ENCODE assay signal across 1 cellular context in the genomic region with DNA sequence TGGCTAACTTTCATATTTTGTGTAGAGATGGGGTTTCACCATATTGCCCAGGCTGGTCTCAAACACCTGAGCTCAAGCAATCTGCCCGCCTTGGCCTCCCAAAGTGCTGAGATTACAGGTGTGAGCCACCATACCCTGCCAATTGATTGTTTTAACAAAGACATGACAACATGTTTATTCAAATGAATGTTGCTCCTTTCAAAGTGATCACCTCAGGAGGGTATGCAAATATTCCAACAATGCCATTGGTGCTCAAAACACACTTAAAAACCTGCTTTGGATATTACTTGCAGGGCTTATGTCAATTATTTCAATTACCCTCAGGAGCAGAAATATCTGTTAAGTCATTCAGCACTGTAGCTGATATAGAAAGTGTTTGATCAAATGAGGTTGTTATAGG.
TF ChIP-seq lines count a peak whose summit lies in the region.

No MANE protein-coding gene starts in this region.

TF ChIP-seq in WTC11, 78 proteins besides CTCF, POLR2A, EP300 and RAD21:
- TF ChIP-seq ZNF396 (CRISPR knock-in tag; IDR thresholded peaks at IDR 0.05; ENCODE audit: borderline replicate concordance) (no peak), ELF4 (CRISPR knock-in tag; IDR thresholded peaks at IDR 0.05; ENCODE audit: low read depth) (no peak), JUN (CRISPR knock-in tag; IDR thresholded peaks at IDR 0.05) (no peak), ATF1 (CRISPR knock-in tag; IDR thresholded peaks at IDR 0.05) (no peak), SMAD4 (CRISPR knock-in tag; IDR thresholded peaks at IDR 0.05) (no peak), JAZF1 (CRISPR knock-in tag; IDR thresholded peaks at IDR 0.05) (no peak)
- TF ChIP-seq, protein P1, sequence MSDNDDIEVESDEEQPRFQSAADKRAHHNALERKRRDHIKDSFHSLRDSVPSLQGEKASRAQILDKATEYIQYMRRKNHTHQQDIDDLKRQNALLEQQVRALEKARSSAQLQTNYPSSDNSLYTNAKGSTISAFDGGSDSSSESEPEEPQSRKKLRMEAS (CRISPR knock-in tag; IDR thresholded peaks at IDR 0.05), result no peak
- TF ChIP-seq, protein P2, sequence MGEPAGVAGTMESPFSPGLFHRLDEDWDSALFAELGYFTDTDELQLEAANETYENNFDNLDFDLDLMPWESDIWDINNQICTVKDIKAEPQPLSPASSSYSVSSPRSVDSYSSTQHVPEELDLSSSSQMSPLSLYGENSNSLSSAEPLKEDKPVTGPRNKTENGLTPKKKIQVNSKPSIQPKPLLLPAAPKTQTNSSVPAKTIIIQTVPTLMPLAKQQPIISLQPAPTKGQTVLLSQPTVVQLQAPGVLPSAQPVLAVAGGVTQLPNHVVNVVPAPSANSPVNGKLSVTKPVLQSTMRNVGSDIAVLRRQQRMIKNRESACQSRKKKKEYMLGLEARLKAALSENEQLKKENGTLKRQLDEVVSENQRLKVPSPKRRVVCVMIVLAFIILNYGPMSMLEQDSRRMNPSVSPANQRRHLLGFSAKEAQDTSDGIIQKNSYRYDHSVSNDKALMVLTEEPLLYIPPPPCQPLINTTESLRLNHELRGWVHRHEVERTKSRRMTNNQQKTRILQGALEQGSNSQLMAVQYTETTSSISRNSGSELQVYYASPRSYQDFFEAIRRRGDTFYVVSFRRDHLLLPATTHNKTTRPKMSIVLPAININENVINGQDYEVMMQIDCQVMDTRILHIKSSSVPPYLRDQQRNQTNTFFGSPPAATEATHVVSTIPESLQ (CRISPR knock-in tag; IDR thresholded peaks at IDR 0.05), result no peak
- TF ChIP-seq, protein P3, sequence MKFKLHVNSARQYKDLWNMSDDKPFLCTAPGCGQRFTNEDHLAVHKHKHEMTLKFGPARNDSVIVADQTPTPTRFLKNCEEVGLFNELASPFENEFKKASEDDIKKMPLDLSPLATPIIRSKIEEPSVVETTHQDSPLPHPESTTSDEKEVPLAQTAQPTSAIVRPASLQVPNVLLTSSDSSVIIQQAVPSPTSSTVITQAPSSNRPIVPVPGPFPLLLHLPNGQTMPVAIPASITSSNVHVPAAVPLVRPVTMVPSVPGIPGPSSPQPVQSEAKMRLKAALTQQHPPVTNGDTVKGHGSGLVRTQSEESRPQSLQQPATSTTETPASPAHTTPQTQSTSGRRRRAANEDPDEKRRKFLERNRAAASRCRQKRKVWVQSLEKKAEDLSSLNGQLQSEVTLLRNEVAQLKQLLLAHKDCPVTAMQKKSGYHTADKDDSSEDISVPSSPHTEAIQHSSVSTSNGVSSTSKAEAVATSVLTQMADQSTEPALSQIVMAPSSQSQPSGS (CRISPR knock-in tag; IDR thresholded peaks at IDR 0.05; ENCODE audit: borderline replicate concordance, low read depth), result no peak
- TF ChIP-seq, protein P4, sequence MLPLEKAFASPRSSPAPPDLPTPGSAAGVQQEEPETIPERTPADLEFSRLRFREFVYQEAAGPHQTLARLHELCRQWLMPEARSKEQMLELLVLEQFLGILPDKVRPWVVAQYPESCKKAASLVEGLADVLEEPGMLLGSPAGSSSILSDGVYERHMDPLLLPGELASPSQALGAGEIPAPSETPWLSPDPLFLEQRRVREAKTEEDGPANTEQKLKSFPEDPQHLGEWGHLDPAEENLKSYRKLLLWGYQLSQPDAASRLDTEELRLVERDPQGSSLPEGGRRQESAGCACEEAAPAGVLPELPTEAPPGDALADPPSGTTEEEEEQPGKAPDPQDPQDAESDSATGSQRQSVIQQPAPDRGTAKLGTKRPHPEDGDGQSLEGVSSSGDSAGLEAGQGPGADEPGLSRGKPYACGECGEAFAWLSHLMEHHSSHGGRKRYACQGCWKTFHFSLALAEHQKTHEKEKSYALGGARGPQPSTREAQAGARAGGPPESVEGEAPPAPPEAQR (CRISPR knock-in tag; IDR thresholded peaks at IDR 0.05), result no peak
- TF ChIP-seq, protein P5, sequence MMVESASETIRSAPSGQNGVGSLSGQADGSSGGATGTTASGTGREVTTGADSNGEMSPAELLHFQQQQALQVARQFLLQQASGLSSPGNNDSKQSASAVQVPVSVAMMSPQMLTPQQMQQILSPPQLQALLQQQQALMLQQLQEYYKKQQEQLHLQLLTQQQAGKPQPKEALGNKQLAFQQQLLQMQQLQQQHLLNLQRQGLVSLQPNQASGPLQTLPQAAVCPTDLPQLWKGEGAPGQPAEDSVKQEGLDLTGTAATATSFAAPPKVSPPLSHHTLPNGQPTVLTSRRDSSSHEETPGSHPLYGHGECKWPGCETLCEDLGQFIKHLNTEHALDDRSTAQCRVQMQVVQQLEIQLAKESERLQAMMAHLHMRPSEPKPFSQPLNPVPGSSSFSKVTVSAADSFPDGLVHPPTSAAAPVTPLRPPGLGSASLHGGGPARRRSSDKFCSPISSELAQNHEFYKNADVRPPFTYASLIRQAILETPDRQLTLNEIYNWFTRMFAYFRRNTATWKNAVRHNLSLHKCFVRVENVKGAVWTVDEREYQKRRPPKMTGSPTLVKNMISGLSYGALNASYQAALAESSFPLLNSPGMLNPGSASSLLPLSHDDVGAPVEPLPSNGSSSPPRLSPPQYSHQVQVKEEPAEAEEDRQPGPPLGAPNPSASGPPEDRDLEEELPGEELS (CRISPR knock-in tag; IDR thresholded peaks at IDR 0.05), result no peak
TF ChIP-seq in WTC11: peak in this region for 0.
